17 cellular contexts compared by ENCODE assay signal in the genomic region with DNA sequence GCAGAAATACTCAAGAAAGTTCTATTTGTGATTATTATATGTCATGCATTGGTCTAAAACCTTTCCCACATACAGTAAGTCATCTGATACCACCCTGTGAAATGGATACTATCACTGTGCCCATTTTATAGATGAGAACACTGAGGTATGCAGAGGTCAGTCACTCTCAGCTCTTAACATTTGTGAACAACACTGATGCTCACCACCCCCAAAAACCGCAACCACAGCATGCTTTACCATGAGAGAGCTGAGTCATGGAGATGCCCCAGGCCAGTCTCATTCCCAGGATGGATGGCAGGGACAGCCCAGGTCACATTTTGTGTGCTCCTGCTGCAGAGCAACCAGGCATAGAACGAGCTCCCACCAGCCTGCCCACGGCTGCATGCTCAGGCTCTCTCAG. TPM values are rescaled to one million over a fixed set of nuclear protein-coding genes. Genes with fewer than 3 reads are reported as not detected.
DNase-seq lines count a peak whose midpoint lies in the region; ATAC-seq, FAIRE-seq and TF ChIP-seq lines count a peak whose summit lies in the region.
"Had no signal": no experiment of that assay in that cellular context is flagged by ENCODE, and none has a peak within 500 bp of the region (broad histone marks: within the 10 kb centered on the region; RNA-seq: fewer than 3 reads in every experiment).

No MANE protein-coding gene starts in this region.

- no peaks in the 10 kb centered on the region for H3K79me2 ChIP-seq in HepG2 (ENCODE audit: insufficient read depth, low read length)

- H3K36me3 ChIP-seq in HepG2 (replicated peaks in 1 of 2; ENCODE audit: control insufficient read depth in 1 of 2, insufficient read depth in 2 of 2, low read length in 2 of 2): no peaks in the 10 kb centered on the region
- H3K36me3 ChIP-seq in right lobe of liver: no peaks in the 10 kb centered on the region
- H3K36me3 ChIP-seq in spleen: no peaks in the 10 kb centered on the region

- POLR2A ChIA-PET in HepG2 (lab: Yijun Ruan, JAX): no interaction called here

- H3K9ac ChIP-seq in HepG2 (ENCODE audit: insufficient read depth, low read depth, low read length): no peak overlapping the region

- WGBS in HepG2 (ENCODE audit: low lambda C conversion rate): 0% methylated on average over 2 of the region's 3 CpGs
- WGBS in right lobe of liver (ENCODE audit: insufficient coverage, low coverage, low lambda C conversion rate, missing lambda C conversion rate): 60% methylated on average over 1 of the region's 3 CpGs
- 53 to 77% (median 67%) methylated on average over 3 of the region's 3 CpGs for WGBS in spleen, 5 donors

- no peak for DNase-seq in HepG2 (ENCODE audit: low spot score)
- no peak for DNase-seq in right lobe of liver
- DNase-seq in RPMI8226: peak; percentile 31
- peak; percentile 6 for DNase-seq in epithelial cell of esophagus (ENCODE audit: low read depth)
- no peak for DNase-seq in spleen
- no peak for DNase-seq in putamen (ENCODE audit: low spot score)
- no peak for DNase-seq in germinal center (ENCODE audit: low spot score)
- DNase-seq: 8988T; C1 segment of cervical spinal cord; DMS153; NCI-H2029 treated with DMSO at 0.1 percent for 48 hours; NCI-H524; NK-92 treated with Interleukin-12 subunit alpha and Interleukin-12 subunit beta, amount 100 ng/mL, for 24 hours; SHP77 had no signal

- TF ChIP-seq EP300 in HepG2 (IDR thresholded peaks at IDR 0.05; ENCODE audit: low read depth in 2 of 2, low read length in 2 of 2) (no peak), HepG2 (CRISPR knock-in tag; IDR thresholded peaks at IDR 0.05; ENCODE audit: borderline replicate concordance) (no peak)

- no peaks in the 10 kb centered on the region for H3K9me3 ChIP-seq in HepG2 (ENCODE audit: low read length)
- H3K9me3 ChIP-seq in right lobe of liver: no peaks in the 10 kb centered on the region
- H3K9me3 ChIP-seq in spleen: peaks cover 0 to 12% (median 0%) of the 10 kb centered on the region in 8 donors

- H3K4me3 ChIP-seq in HepG2 (replicated peaks in 1 of 3; ENCODE audit: insufficient read depth in 1 of 3, low read depth in 2 of 3, low read length in 3 of 3) (no peak overlapping the region), right lobe of liver (no peak overlapping the region), epithelial cell of esophagus (ENCODE audit: low read length) (no peak overlapping the region), spleen (no peak overlapping the region)

- no peak for TF ChIP-seq RAD21 in HepG2 (CRISPR knock-in tag; IDR thresholded peaks at IDR 0.05)

- ATAC-seq in HepG2 (no peak), right lobe of liver (no peak), esophagus mucosa (no peak)
- ATAC-seq: HCT116 had no signal

- H3K4me1 ChIP-seq in HepG2 (ENCODE audit: insufficient read depth, low read length) (no peaks in the 10 kb centered on the region), right lobe of liver (no peaks in the 10 kb centered on the region), spleen (no peaks in the 10 kb centered on the region)

- no peak for TF ChIP-seq POLR2A in HepG2 (IDR thresholded peaks at IDR 0.05; ENCODE audit: insufficient read depth in 1 of 2, low read depth in 2 of 2, low read length in 2 of 2)
- TF ChIP-seq POLR2A in right lobe of liver (IDR thresholded peaks at IDR 0.05): no peak
- no peak for TF ChIP-seq POLR2A in spleen (IDR thresholded peaks at IDR 0.05)

- H3K27me3 ChIP-seq in HepG2 (ENCODE audit: control insufficient read depth in 1 of 2, insufficient read depth in 2 of 2, low read length in 2 of 2) (no peaks in the 10 kb centered on the region), right lobe of liver (no peaks in the 10 kb centered on the region), spleen (replicated peaks in 1 of 7) (no peaks in the 10 kb centered on the region)

- CTCF ChIA-PET in HepG2 (lab: Yijun Ruan, JAX; ENCODE audit: low intra/inter-chr PET ratio, low total read pairs): no interaction called here

- BruUV-seq in HepG2 (replicated peaks; lab: Mats Ljungman, UMichigan): no TSS peak

- no peaks in the 10 kb centered on the region for H4K20me1 ChIP-seq in HepG2 (ENCODE audit: insufficient read depth, low read length)

- FAIRE-seq in HepG2 (lab: Jason Lieb, UNC): no peak

- TF ChIP-seq CTCF in HepG2 (CRISPR knock-in tag; IDR thresholded peaks at IDR 0.05) (no peak), right lobe of liver (IDR thresholded peaks at IDR 0.05) (no peak), epithelial cell of esophagus (IDR thresholded peaks at IDR 0.05; ENCODE audit: insufficient read depth, low read depth, low read length, missing control alignments) (no peak), spleen (IDR thresholded peaks at IDR 0.05 in 8 of 11, conservative IDR thresholded peaks at IDR 0.05 in 3 of 11) (no peak)

- H3K27ac ChIP-seq in HepG2 (ENCODE audit: extremely low read length, insufficient read depth, low read length) (no peak overlapping the region), right lobe of liver (no peak overlapping the region), spleen (no peak overlapping the region)

- no peak overlapping the region for H3K4me2 ChIP-seq in HepG2 (ENCODE audit: low read depth, low read length)

- intact Hi-C loops in HepG2 (cut with micrococcal nuclease; ENCODE audit: unreplicated experiment): no loop called here
- intact Hi-C loops in right lobe of liver (cut with DNase I): no loop called here
- intact Hi-C loops in spleen (cut with DNase I; ENCODE audit: low total_unique reads): no loop called here

- in situ Hi-C loops in HepG2 (cut with HindIII; ENCODE audit: extremely low pct_ligation_motif_present, low pct_unique_long_range_greater_than_20kb): no loop called here

- no peak overlapping the region for H2AFZ ChIP-seq in HepG2 (ENCODE audit: low read length)

TF ChIP-seq in HepG2, 621 proteins besides CTCF, POLR2A, EP300 and RAD21:
- TF ChIP-seq U2AF1 (optimal IDR thresholded peaks at IDR 0.05; ENCODE audit: low read depth, low read length): no peak
- TF ChIP-seq, protein P1, sequence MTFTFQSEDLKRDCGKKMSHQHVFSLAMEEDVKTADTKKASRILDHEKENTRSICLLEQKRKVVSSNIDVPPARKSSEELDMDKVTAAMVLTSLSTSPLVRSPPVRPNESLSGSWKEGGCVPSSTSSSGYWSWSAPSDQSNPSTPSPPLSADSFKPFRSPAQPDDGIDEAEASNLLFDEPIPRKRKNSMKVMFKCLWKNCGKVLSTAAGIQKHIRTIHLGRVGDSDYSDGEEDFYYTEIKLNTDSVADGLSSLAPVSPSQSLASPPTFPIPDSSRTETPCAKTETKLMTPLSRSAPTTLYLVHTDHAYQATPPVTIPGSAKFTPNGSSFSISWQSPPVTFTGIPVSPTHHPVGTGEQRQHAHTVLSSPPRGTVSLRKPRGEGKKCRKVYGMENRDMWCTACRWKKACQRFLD (CRISPR knock-in tag; IDR thresholded peaks at IDR 0.05; ENCODE audit: borderline replicate concordance): no peak
- peak; percentile 41; the same call in 1 of the 2 replicates for TF ChIP-seq ZNF629 (CRISPR knock-in tag; conservative IDR thresholded peaks at IDR 0.05)
- no peak for TF ChIP-seq NFIC (IDR thresholded peaks at IDR 0.05; ENCODE audit: low read length)
- TF ChIP-seq ZNF496 (CRISPR knock-in tag; IDR thresholded peaks at IDR 0.05; ENCODE audit: insufficient replicate concordance): no peak
- TF ChIP-seq YEATS4 (CRISPR knock-in tag; IDR thresholded peaks at IDR 0.05; ENCODE audit: borderline replicate concordance): no peak

RNA-seq across cellular contexts. Expression of a gene that starts 53.5 kb away (rescaled TPM):
- total RNA-seq in HepG2 (2016; rRNA removed; fragmentation: Illumina TruSeq; extraction: Trizol) (not detected in 2 replicates), right lobe of liver (not detected), spleen (not detected), esophagus mucosa (1.1 TPM)
- total RNA-seq in HepG2 (2016; cell fraction: cytosol; rRNA removed; fragmentation: Illumina TruSeq; extraction: Trizol; ENCODE audit: low read depth): not detected in 2 replicates
- total RNA-seq in HepG2 (2016; cell fraction: insoluble cytoplasmic fraction; rRNA removed; fragmentation: Illumina TruSeq; extraction: Trizol): not detected in 2 replicates
- total RNA-seq in HepG2 (2016; cell fraction: membrane; rRNA removed; fragmentation: Illumina TruSeq; extraction: Trizol): not detected in 2 replicates
- total RNA-seq in HepG2 (2016; cell fraction: nucleus; rRNA removed; fragmentation: Illumina TruSeq; extraction: Trizol): not detected in 2 replicates
- polyA plus RNA-seq in HepG2 (2011; rRNA removed) (not detected in 2 replicates), spleen (not detected)
- not detected in 2 replicates for polyA plus RNA-seq in HepG2 (2011; cell fraction: cytosol; rRNA removed)
- polyA plus RNA-seq in HepG2 (2011; cell fraction: nucleus; rRNA removed): not detected in 2 replicates
- not detected in 2 replicates for polyA plus RNA-seq in HepG2 (2012)
- polyA plus RNA-seq in HepG2 (2016; cell fraction: cytosol; fragmentation: Illumina TruSeq; extraction: Trizol; ENCODE audit: low read depth): not detected in 2 replicates
- polyA plus RNA-seq in HepG2 (2016; cell fraction: insoluble cytoplasmic fraction; fragmentation: Illumina TruSeq; extraction: Trizol; ENCODE audit: low read depth): not detected in 2 replicates
- polyA plus RNA-seq in HepG2 (2016; cell fraction: membrane; fragmentation: Illumina TruSeq; extraction: Trizol; ENCODE audit: low read depth): not detected in 2 replicates
- not detected in 2 replicates for polyA plus RNA-seq in HepG2 (2016; cell fraction: nucleus; fragmentation: Illumina TruSeq; extraction: Trizol; ENCODE audit: insufficient read depth, low read depth)
- polyA minus RNA-seq in HepG2 (2011; rRNA and poly(A)+ RNA removed; ENCODE audit: low replicate concordance): not detected in 2 replicates
- polyA minus RNA-seq in HepG2 (2011; cell fraction: cytosol; rRNA and poly(A)+ RNA removed): not detected in 2 replicates
- not detected in 2 replicates for polyA minus RNA-seq in HepG2 (2011; cell fraction: nucleus; rRNA and poly(A)+ RNA removed)
- polyA plus RNA-seq: IgD-negative memory B cell had no signal

Comparison
In these comparisons a context has a peak if more than half of its experiments do, and no peak if none do; other contexts are left out.
1. DNase-seq: peak in RPMI8226 (single experiment) and epithelial cell of esophagus (single experiment); none in HepG2 (single experiment), right lobe of liver (0 of 3), spleen (single experiment), putamen (single experiment) and germinal center (single experiment).